Comparison of ENCODE assay signal across 1 cellular context in genomic region chr16:89536886-89537548, GRCh38.
TF ChIP-seq lines count a peak whose summit lies in the region.

No MANE protein-coding gene starts in this region.

TF ChIP-seq in K562, 482 proteins besides CTCF, POLR2A, EP300 and RAD21:
- TF ChIP-seq ZNF175 (CRISPR knock-in tag; IDR thresholded peaks at IDR 0.05; ENCODE audit: low read depth), result no peak
- TF ChIP-seq NCOR1 (IDR thresholded peaks at IDR 0.05), result no peak
- peak; percentile 58; the same call in 1 of the 2 replicates for TF ChIP-seq ZBTB33 (CRISPR knock-in tag; IDR thresholded peaks at IDR 0.05)
- TF ChIP-seq RBM22 (IDR thresholded peaks at IDR 0.05; ENCODE audit: low read depth, low read length, poor library complexity, severe bottlenecking), result no peak
- TF ChIP-seq ZC3H11A (IDR thresholded peaks at IDR 0.05; ENCODE audit: low read depth, low read length), result no peak
TF ChIP-seq in K562: peak in this region for 1.
